In the genomic region with DNA sequence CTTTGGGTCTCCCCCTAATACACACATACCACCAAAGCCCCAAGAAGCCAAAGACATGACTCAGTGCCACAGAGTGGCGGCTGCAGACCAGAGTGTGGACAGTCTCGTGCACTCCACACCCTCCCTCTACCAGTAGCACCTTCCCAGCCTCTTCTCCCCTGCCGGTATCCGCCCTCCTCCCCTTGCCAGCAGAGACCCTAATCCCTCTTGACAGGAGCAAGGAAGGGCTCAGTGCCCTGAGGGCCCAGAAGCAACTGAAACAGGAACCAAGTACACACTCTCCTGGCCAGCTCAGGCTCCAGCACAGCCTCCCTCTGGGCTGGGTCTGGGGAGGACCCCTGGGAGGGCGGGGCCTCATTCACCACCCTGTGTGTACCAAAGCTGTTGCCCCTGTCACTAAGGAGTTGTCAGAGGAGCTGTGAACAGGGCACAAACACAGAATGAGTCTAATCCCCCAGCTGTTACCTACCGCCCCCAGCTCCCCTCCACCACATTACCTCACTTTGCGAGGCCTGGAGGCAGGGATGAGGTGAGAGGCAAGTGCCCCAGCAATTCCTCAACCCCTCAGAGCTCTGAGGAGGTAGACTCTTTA, we compare ENCODE assay signal across 10 cellular contexts. TPM values are rescaled to one million over a fixed set of nuclear protein-coding genes. Genes with fewer than 3 reads are reported as not detected.
DNase-seq lines count a peak whose midpoint lies in the region; ATAC-seq and TF ChIP-seq lines count a peak whose summit lies in the region.
"Had no signal": no experiment of that assay in that cellular context is flagged by ENCODE, and none has a peak within 500 bp of the region (broad histone marks: within the 10 kb centered on the region; RNA-seq: fewer than 3 reads in every experiment).

No MANE protein-coding gene starts in this region.

- H3K4me1 ChIP-seq in lower lobe of right lung (peaks cover 57% of the 10 kb centered on the region), subcutaneous abdominal adipose tissue (ENCODE audit: control insufficient read depth in 5 of 5, insufficient read depth in 5 of 5, low read length in 5 of 5) (peaks cover 17 to 70% (median 68%) of the 10 kb centered on the region in 5 donors)

- H3K27ac ChIP-seq in lower lobe of right lung (peak overlapping the region; percentile 36), subcutaneous abdominal adipose tissue (ENCODE audit: low read depth, low read length) (peak overlapping the region; percentile 72)

- intact Hi-C loops in lower lobe of right lung (cut with DNase I): no loop called here

- no peak for ATAC-seq in activated naive CD8-positive, alpha-beta T cell treated with anti-CD3 and anti-CD28 coated beads, Interleukin-2, amount 50 U/mL, for 24 hours
- ATAC-seq in lower lobe of right lung (no peak), HG02981 (IDR thresholded peaks at IDR 0.05; ENCODE audit: unreplicated experiment) (no peak)
- ATAC-seq: naive thymus-derived CD4-positive, alpha-beta T cell had no signal

- no peak overlapping the region for H3K4me3 Mint-ChIP-seq in activated naive CD8-positive, alpha-beta T cell treated with anti-CD3 and anti-CD28 coated beads, Interleukin-2, amount 50 U/mL, for 24 hours
- H3K4me3 Mint-ChIP-seq: naive thymus-derived CD4-positive, alpha-beta T cell had no signal

- H3K36me3 ChIP-seq in lower lobe of right lung (peaks cover 76% of the 10 kb centered on the region), subcutaneous abdominal adipose tissue (ENCODE audit: control insufficient read depth in 5 of 5, insufficient read depth in 5 of 5, low read length in 5 of 5) (peaks cover under 1 to 72% (median 41%) of the 10 kb centered on the region in 5 donors)

- no peak for TF ChIP-seq CTCF in lower lobe of right lung (IDR thresholded peaks at IDR 0.05)

- H3K27me3 Mint-ChIP-seq in activated naive CD8-positive, alpha-beta T cell treated with anti-CD3 and anti-CD28 coated beads, Interleukin-2, amount 50 U/mL, for 24 hours: no peaks in the 10 kb centered on the region
- H3K27me3 Mint-ChIP-seq: naive thymus-derived CD4-positive, alpha-beta T cell had no signal

- H3K27ac Mint-ChIP-seq in activated naive CD8-positive, alpha-beta T cell treated with anti-CD3 and anti-CD28 coated beads, Interleukin-2, amount 50 U/mL, for 24 hours: peak overlapping the region; percentile 27

- peaks cover 11% of the 10 kb centered on the region for H3K36me3 Mint-ChIP-seq in activated naive CD8-positive, alpha-beta T cell treated with anti-CD3 and anti-CD28 coated beads, Interleukin-2, amount 50 U/mL, for 24 hours (ENCODE audit: low read depth)

- peaks cover 11% of the 10 kb centered on the region for H3K4me1 Mint-ChIP-seq in activated naive CD8-positive, alpha-beta T cell treated with anti-CD3 and anti-CD28 coated beads, Interleukin-2, amount 50 U/mL, for 24 hours

- H3K9me3 Mint-ChIP-seq in activated naive CD8-positive, alpha-beta T cell treated with anti-CD3 and anti-CD28 coated beads, Interleukin-2, amount 50 U/mL, for 24 hours: no peaks in the 10 kb centered on the region
- H3K9me3 Mint-ChIP-seq: naive thymus-derived CD4-positive, alpha-beta T cell had no signal

- H3K4me3 ChIP-seq in lower lobe of right lung (no peak overlapping the region), subcutaneous abdominal adipose tissue (ENCODE audit: low read depth in 1 of 5, low read length in 5 of 5) (no peak overlapping the region)

- no peaks in the 10 kb centered on the region for H3K27me3 ChIP-seq in lower lobe of right lung (ENCODE audit: low read depth)
- peaks cover 0 to 2% (median 0%) of the 10 kb centered on the region in 5 donors for H3K27me3 ChIP-seq in subcutaneous abdominal adipose tissue (ENCODE audit: control insufficient read depth in 5 of 5, insufficient read depth in 4 of 5, low read length in 5 of 5)

- no peak overlapping the region for H3K9ac ChIP-seq in subcutaneous abdominal adipose tissue (ENCODE audit: low read length in 5 of 5)

- H3K9me3 ChIP-seq in lower lobe of right lung (no peaks in the 10 kb centered on the region), subcutaneous abdominal adipose tissue (ENCODE audit: control insufficient read depth in 5 of 5, low read length in 5 of 5) (no peaks in the 10 kb centered on the region)

- peak; percentile 64 for DNase-seq in LHCN-M2 (ENCODE audit: low read depth)
- no peak for DNase-seq in activated naive CD8-positive, alpha-beta T cell treated with anti-CD3 and anti-CD28 coated beads, Interleukin-2, amount 50 U/mL, for 24 hours
- no peak for DNase-seq in lower lobe of right lung
- no peak for DNase-seq in DMS153 treated with DMSO at 0.1 percent for 48 hours (lab: John Stamatoyannopoulos, UW; ENCODE audit: unreplicated experiment)
- no peak for DNase-seq in OCI-M1 (lab: John Stamatoyannopoulos, UW)
- no peak for DNase-seq in NCI-H2107 (lab: John Stamatoyannopoulos, UW)
- DNase-seq: naive thymus-derived CD4-positive, alpha-beta T cell; stimulated activated CD4-positive, alpha-beta T cell treated with anti-CD3 and anti-CD28 coated beads, Interleukin-4, amount 100 ng/mL, for 24 hours had no signal

RNA-seq across cellular contexts. Expression of gene SPRYD3, which starts 8.2 kb away (rescaled TPM):
- total RNA-seq in LHCN-M2 (2014; rRNA removed) (20.0 and 21.9 TPM in 2 replicates), lower lobe of right lung (47.9 TPM)
- 32.5 TPM for polyA plus RNA-seq in LHCN-M2 (2012)

RNA-seq across cellular contexts. Expression of gene TNS2, which starts 21.1 kb away (rescaled TPM):
- total RNA-seq in LHCN-M2 (2014; rRNA removed) (79.6 and 95.7 TPM in 2 replicates), lower lobe of right lung (186 TPM)
- polyA plus RNA-seq in LHCN-M2 (2012): 34.3 TPM

RNA-seq across cellular contexts. Expression of gene IGFBP6, which starts 26.5 kb away (rescaled TPM):
- 178 and 231 TPM in 2 replicates for total RNA-seq in LHCN-M2 (2014; rRNA removed)
- 127 TPM for polyA plus RNA-seq in LHCN-M2 (2012)
- 58.5 TPM for total RNA-seq in lower lobe of right lung

RNA-seq across cellular contexts. Expression of gene SOAT2, which starts 32.3 kb away (rescaled TPM):
- total RNA-seq in LHCN-M2 (2014; rRNA removed): not detected in 2 replicates
- not detected for polyA plus RNA-seq in LHCN-M2 (2012)
- total RNA-seq in lower lobe of right lung: not detected
